In genomic region chr1:92968138-92969032, GRCh38 we compare ENCODE assay signal across 8 cellular contexts. TPM values are rescaled to one million over a fixed set of nuclear protein-coding genes. Genes with fewer than 3 reads are reported as not detected.
DNase-seq lines count a peak whose midpoint lies in the region; ATAC-seq and TF ChIP-seq lines count a peak whose summit lies in the region.

No MANE protein-coding gene starts in this region.

- H3K4me1 Mint-ChIP-seq in chondrocyte (ENCODE audit: low read depth), result peaks cover 4% of the 10 kb centered on the region

- H3K27ac Mint-ChIP-seq in chondrocyte (ENCODE audit: unreplicated experiment), result no peak overlapping the region

- H3K4me3 Mint-ChIP-seq in chondrocyte (ENCODE audit: unreplicated experiment), result no peak overlapping the region

- no peaks in the 10 kb centered on the region for H3K9me3 ChIP-seq in gastrocnemius medialis

- H3K4me3 ChIP-seq in gastrocnemius medialis, result no peak overlapping the region

- no peaks in the 10 kb centered on the region for H3K36me3 ChIP-seq in gastrocnemius medialis

- H3K4me1 ChIP-seq in gastrocnemius medialis, result peaks cover 7 to 13% of the 10 kb centered on the region in 2 donors

- DNase-seq in SIG-M5 treated with dmso at 0.1 percent for 504 hours (lab: John Stamatoyannopoulos, UW; ENCODE audit: unreplicated experiment) (peak; percentile 24), SIG-M5 (lab: John Stamatoyannopoulos, UW) (no peak), M059J (ENCODE audit: low read depth) (peak; percentile 33), chondrocyte (ENCODE audit: low spot score) (no peak), gastrocnemius medialis (no peak), sciatic nerve (ENCODE audit: low spot score) (no peak), putamen (ENCODE audit: low spot score) (no peak)

- H3K27me3 ChIP-seq in gastrocnemius medialis, result no peaks in the 10 kb centered on the region

- intact Hi-C loops in gastrocnemius medialis (cut with DNase I; ENCODE audit: low total_unique reads), result loop anchor here (10.0 kb wide), 1 partner anchor 376 kb away; the partner anchor contains the start of gene DR1
- intact Hi-C loops in sciatic nerve (cut with DNase I), result no loop called here

- in situ Hi-C loops in gastrocnemius medialis (cut with MboI; ENCODE audit: low sequenced_read_pairs in 4 of 4), result no loop called here

- peak; percentile 50 for ATAC-seq in GM21423 (IDR thresholded peaks at IDR 0.05; ENCODE audit: unreplicated experiment)
- ATAC-seq in gastrocnemius medialis, result no peak
- no peak for ATAC-seq in sciatic nerve

- no peak overlapping the region for H3K27ac ChIP-seq in gastrocnemius medialis

- H3K27me3 Mint-ChIP-seq in chondrocyte (ENCODE audit: low read depth), result peaks cover 12% of the 10 kb centered on the region

- TF ChIP-seq POLR2A in gastrocnemius medialis (IDR thresholded peaks at IDR 0.05), result no peak

- no peaks in the 10 kb centered on the region for H3K9me3 Mint-ChIP-seq in chondrocyte (ENCODE audit: low read depth)

- TF ChIP-seq CTCF in chondrocyte (IDR thresholded peaks at IDR 0.05), result peak; percentile 74
- TF ChIP-seq CTCF in gastrocnemius medialis (IDR thresholded peaks at IDR 0.05 in 4 of 5, conservative IDR thresholded peaks at IDR 0.05 in 1 of 5), result peak in 4 of 5 experiments; percentile 20 to 47 (median 25)

- no peaks in the 10 kb centered on the region for H3K36me3 Mint-ChIP-seq in chondrocyte (ENCODE audit: low read depth)

RNA-seq across cellular contexts. Expression of gene DIPK1A, which starts 7.1 kb away (rescaled TPM):
- 12.7 and 21.5 TPM in 2 replicates for total RNA-seq in M059J (2014; rRNA removed; shearing (Covaris generic))
- 7.7 to 11.2 TPM (median 10.6 TPM) in 3 replicates for total RNA-seq in chondrocyte
- 1 to 10 TPM; 3.3 to 9.2 (median 4.7) TPM for total RNA-seq in gastrocnemius medialis
- 6.6 TPM for total RNA-seq in sciatic nerve

Comparison
In these comparisons a context has a peak if more than half of its experiments do, and no peak if none do; other contexts are left out.
1. DNase-seq: peak in SIG-M5 treated with dmso at 0.1 percent for 504 hours (single experiment) and M059J (single experiment); none in SIG-M5 (single experiment), chondrocyte (single experiment), gastrocnemius medialis (0 of 2), sciatic nerve (single experiment) and putamen (single experiment).